Comparison of ENCODE assay signal across 14 cellular contexts in genomic region chr11:113363406-113363805, GRCh38. TPM values are rescaled to one million over a fixed set of nuclear protein-coding genes. Genes with fewer than 3 reads are reported as not detected.
"Had no signal": no experiment of that assay in that cellular context is flagged by ENCODE, and none has a peak within 500 bp of the region (broad histone marks: within the 10 kb centered on the region; RNA-seq: fewer than 3 reads in every experiment).

No MANE protein-coding gene starts in this region.

- H3K9me3 Mint-ChIP-seq: activated naive CD8-positive, alpha-beta T cell treated with anti-CD3 and anti-CD28 coated beads, Interleukin-2, amount 10 ng/mL, durations not matched to agents 7 days and 5 days; activated T-cell treated with anti-CD3 and anti-CD28 coated beads, Interleukin-2, amount 50 U/mL, for 72 hours; stimulated activated memory B cell treated with anti-CD40 and anti-IgM and Interleukin-4, amounts not matched to agents 10 μg/mL and 1 μg/mL and 100 μg/mL, for 72 hours had no signal

- H3K4me1 Mint-ChIP-seq: stimulated activated memory B cell treated with anti-CD40 and anti-IgM and Interleukin-4, amounts not matched to agents 10 μg/mL and 1 μg/mL and 100 μg/mL, for 72 hours had no signal

- H3K4me3 Mint-ChIP-seq: activated naive CD8-positive, alpha-beta T cell treated with anti-CD3 and anti-CD28 coated beads, Interleukin-2, amount 10 ng/mL, durations not matched to agents 7 days and 5 days; activated T-cell treated with anti-CD3 and anti-CD28 coated beads, Interleukin-2, amount 50 U/mL, for 72 hours; stimulated activated memory B cell treated with anti-CD40 and anti-IgM and Interleukin-4, amounts not matched to agents 10 μg/mL and 1 μg/mL and 100 μg/mL, for 72 hours had no signal

- H3K4me3 ChIP-seq: ascending aorta, cardiac muscle cell, gastroesophageal sphincter, left ventricle myocardium inferior, right atrium auricular region, smooth muscle cell, upper lobe of left lung had no signal

- H3K27me3 ChIP-seq: ascending aorta, cardiac muscle cell, gastroesophageal sphincter, right atrium auricular region, upper lobe of left lung had no signal

- H3K4me1 ChIP-seq: ascending aorta, gastroesophageal sphincter, left ventricle myocardium inferior, parathyroid adenoma, right atrium auricular region, upper lobe of left lung had no signal

- H3K9ac ChIP-seq: parathyroid adenoma had no signal

- H3K27ac ChIP-seq: ascending aorta, cardiac muscle cell, gastroesophageal sphincter, left ventricle myocardium inferior, parathyroid adenoma, right atrium auricular region, upper lobe of left lung had no signal

- ATAC-seq: activated T-cell treated with anti-CD3 and anti-CD28 coated beads, Interleukin-2, amount 50 U/mL, for 72 hours; gastroesophageal sphincter; stimulated activated memory B cell treated with anti-CD40 and anti-IgM and Interleukin-4, amounts not matched to agents 10 μg/mL and 1 μg/mL and 100 μg/mL, for 72 hours had no signal

- H3K79me2 ChIP-seq: parathyroid adenoma had no signal

- H3K9me3 ChIP-seq: ascending aorta, gastroesophageal sphincter, left ventricle myocardium inferior, right atrium auricular region, upper lobe of left lung had no signal

- DNase-seq: activated CD4-positive, alpha-beta T cell treated with anti-CD3 and anti-CD28 coated beads, Interleukin-2, amount 50 U/mL, for 48 hours; activated CD4-positive, CD25-positive, alpha-beta regulatory T cell treated with anti-CD3 and anti-CD28 coated beads, Interleukin-2, amount 50 U/mL, for 72 hours; activated naive CD8-positive, alpha-beta T cell treated with anti-CD3 and anti-CD28 coated beads, Interleukin-2, amount 10 ng/mL, durations not matched to agents 7 days and 5 days; activated T-cell treated with anti-CD3 and anti-CD28 coated beads, Interleukin-2, amount 50 U/mL, for 72 hours; kidney; left ventricle myocardium inferior; upper lobe of left lung had no signal

- H3K4me2 ChIP-seq: smooth muscle cell had no signal

- H3K27ac Mint-ChIP-seq: activated naive CD8-positive, alpha-beta T cell treated with anti-CD3 and anti-CD28 coated beads, Interleukin-2, amount 10 ng/mL, durations not matched to agents 7 days and 5 days; activated T-cell treated with anti-CD3 and anti-CD28 coated beads, Interleukin-2, amount 50 U/mL, for 72 hours; stimulated activated memory B cell treated with anti-CD40 and anti-IgM and Interleukin-4, amounts not matched to agents 10 μg/mL and 1 μg/mL and 100 μg/mL, for 72 hours had no signal

- FAIRE-seq: kidney had no signal

- H3K27me3 Mint-ChIP-seq: activated naive CD8-positive, alpha-beta T cell treated with anti-CD3 and anti-CD28 coated beads, Interleukin-2, amount 10 ng/mL, durations not matched to agents 7 days and 5 days; stimulated activated memory B cell treated with anti-CD40 and anti-IgM and Interleukin-4, amounts not matched to agents 10 μg/mL and 1 μg/mL and 100 μg/mL, for 72 hours had no signal

- H2AFZ ChIP-seq: parathyroid adenoma had no signal

RNA-seq across cellular contexts. Expression of gene ANKK1, which starts 24.2 kb away (rescaled TPM):
- total RNA-seq: ascending aorta, left ventricle myocardium inferior, right atrium auricular region, smooth muscle cell had no signal
- polyA plus RNA-seq: cardiac muscle cell, smooth muscle cell had no signal
